9 cellular contexts compared by ENCODE assay signal in genomic region chr1:52633291-52633754, GRCh38. TPM values are rescaled to one million over a fixed set of nuclear protein-coding genes. Genes with fewer than 3 reads are reported as not detected.
DNase-seq lines count a peak whose midpoint lies in the region; ATAC-seq and TF ChIP-seq lines count a peak whose summit lies in the region.
"Had no signal": no experiment of that assay in that cellular context is flagged by ENCODE, and none has a peak within 500 bp of the region (broad histone marks: within the 10 kb centered on the region; RNA-seq: fewer than 3 reads in every experiment).

No MANE protein-coding gene starts in this region.

- H3K27ac Mint-ChIP-seq in memory B cell = peak overlapping the region; percentile 98

- peak overlapping the region; percentile 90 for H3K4me3 Mint-ChIP-seq in memory B cell

- H3K36me3 Mint-ChIP-seq in memory B cell = peaks cover 4% of the 10 kb centered on the region

- peaks cover 50% of the 10 kb centered on the region for H3K4me1 Mint-ChIP-seq in memory B cell

- no peaks in the 10 kb centered on the region for H3K36me3 ChIP-seq in Peyer's patch
- H3K36me3 ChIP-seq in thoracic aorta = no peaks in the 10 kb centered on the region

- no peak for TF ChIP-seq CTCF in Peyer's patch (IDR thresholded peaks at IDR 0.05)
- no peak for TF ChIP-seq CTCF in astrocyte of the spinal cord (IDR thresholded peaks at IDR 0.05; ENCODE audit: low read depth, low read length)
- no peak for TF ChIP-seq CTCF in thoracic aorta (IDR thresholded peaks at IDR 0.05)

- H3K9me3 ChIP-seq in Peyer's patch = no peaks in the 10 kb centered on the region
- no peaks in the 10 kb centered on the region for H3K9me3 ChIP-seq in thoracic aorta

- in situ Hi-C loops in astrocyte of the spinal cord (cut with HindIII; ENCODE audit: low sequenced_read_pairs) = no loop called here

- H3K4me3 ChIP-seq in Peyer's patch (peak overlapping the region; percentile 50 to 68 (median 63)), astrocyte of the spinal cord (ENCODE audit: low read depth, low read length) (peak overlapping the region; percentile 12), thoracic aorta (peak overlapping the region; percentile 74)

- H3K9me3 Mint-ChIP-seq in memory B cell = no peaks in the 10 kb centered on the region

- DNase-seq in COR-L47 (lab: John Stamatoyannopoulos, UW) (peak; percentile 49), Peyer's patch (peak in 2 of 3 donors; percentile 50 to 56), astrocyte of the spinal cord (ENCODE audit: low read depth, low spot score) (no peak), memory B cell (ENCODE audit: low spot score in 2 of 2) (peak; percentile 28 to 68), thoracic aorta (ENCODE audit: low spot score) (no peak), medulla oblongata (ENCODE audit: extremely low spot score) (no peak), GM19240 (ENCODE audit: insufficient read length, low spot score) (no peak)

- H3K4me1 ChIP-seq in Peyer's patch (peaks cover 0 to 25% (median 14%) of the 10 kb centered on the region in 4 donors), thoracic aorta (ENCODE audit: control insufficient read depth in 1 of 2, low read depth in 2 of 2) (peaks cover 0 to 10% of the 10 kb centered on the region in 2 donors)

- no peaks in the 10 kb centered on the region for H3K27me3 Mint-ChIP-seq in memory B cell

- ATAC-seq in memory B cell (ENCODE audit: low read depth) (peak; percentile 3), thoracic aorta (ENCODE audit: insufficient number of reproducible peaks, low FRiP score, low read depth) (no peak), HG02588 (IDR thresholded peaks at IDR 0.05; ENCODE audit: unreplicated experiment) (no peak)

- peak overlapping the region; percentile 65 to 97 (median 82) for H3K27ac ChIP-seq in Peyer's patch
- H3K27ac ChIP-seq in thoracic aorta = no peak overlapping the region

- H3K27me3 ChIP-seq in Peyer's patch (peaks cover 0 to 10% of the 10 kb centered on the region in 2 donors), thoracic aorta (replicated peaks; ENCODE audit: insufficient read depth) (no peaks in the 10 kb centered on the region)

- TF ChIP-seq POLR2A in Peyer's patch (IDR thresholded peaks at IDR 0.05) = no peak

RNA-seq across cellular contexts. Expression of gene SHISAL2A, which starts 0.4 kb away (rescaled TPM):
- total RNA-seq in Peyer's patch (1 to 10 TPM in 2 of 4 donors, under 1 TPM in 1, not detected in 1; 0.88 to 7.4 (median 1.7) TPM), thoracic aorta (under 1 TPM in 1 of 2 donors, not detected in 1; 0.54 TPM)
- total RNA-seq: glomerular endothelial cell had no signal

RNA-seq across cellular contexts. Expression of gene GPX7, which starts 31.2 kb away (rescaled TPM):
- total RNA-seq in Peyer's patch (1 to 10 TPM in 3 of 4 donors, not detected in 1; 1.4 to 6.2 (median 2.0) TPM), thoracic aorta (10 to 100 TPM; 10.2 to 25.9 TPM)

Comparison
In these comparisons a context has a peak if more than half of its experiments do, and no peak if none do; other contexts are left out.
1. DNase-seq: peak in COR-L47 (single experiment), Peyer's patch (2 of 3) and memory B cell (2 of 2); none in astrocyte of the spinal cord (single experiment), thoracic aorta (single experiment), medulla oblongata (single experiment) and GM19240 (single experiment).
2. H3K27ac ChIP-seq: peak in Peyer's patch (4 of 4); none in thoracic aorta (0 of 2).
3. H3K4me3 ChIP-seq: peak in every context shown above with its lines; median percentile 74 in thoracic aorta; 63 in Peyer's patch; 12 in astrocyte of the spinal cord.